Comparison of ENCODE assay signal across 1 cellular context in the genomic region with DNA sequence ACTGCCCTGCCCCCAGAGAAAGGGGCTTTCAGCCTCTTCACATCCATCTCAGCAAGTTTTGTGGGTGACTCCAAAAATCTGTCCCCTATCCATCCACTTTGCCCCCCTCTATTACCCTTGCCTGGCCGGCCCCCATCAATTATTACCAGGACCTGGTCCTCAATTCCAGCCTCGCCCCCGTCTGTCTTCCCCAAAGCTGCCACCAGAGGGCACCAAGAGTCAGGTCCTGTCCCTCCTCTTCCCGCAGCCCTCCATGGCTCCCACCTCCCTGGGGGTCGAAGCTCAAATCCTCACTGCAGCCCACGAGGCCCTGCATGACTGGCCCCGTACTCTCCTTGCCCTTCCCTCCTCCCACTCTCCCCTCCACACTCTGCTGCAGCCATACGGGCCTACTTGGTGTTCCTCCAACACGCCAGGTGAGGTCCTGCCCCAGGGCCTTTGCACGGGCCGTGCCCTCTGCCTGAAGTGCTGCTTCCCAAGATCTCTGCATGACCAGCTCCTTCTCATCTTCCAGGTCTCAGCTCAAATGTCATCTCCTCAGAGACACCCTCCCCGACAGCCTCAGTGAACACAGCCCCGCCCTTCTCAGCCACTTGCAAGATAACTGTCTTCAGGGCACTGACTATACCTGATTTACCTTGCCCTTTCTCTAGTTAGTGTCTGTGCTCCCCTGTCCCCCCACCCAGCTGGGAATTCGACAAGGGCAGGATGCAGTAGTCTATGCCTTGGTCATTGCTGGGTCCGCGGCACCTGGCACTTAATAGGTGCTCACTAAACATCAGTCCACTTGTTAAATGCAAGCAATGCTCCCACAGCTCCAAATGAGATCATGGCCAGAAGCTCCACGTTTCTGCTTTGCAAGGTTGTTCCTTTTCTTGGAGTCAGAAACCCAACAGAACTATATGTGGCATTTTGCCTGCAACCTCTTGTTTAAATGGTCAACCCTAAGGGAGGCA.
TF ChIP-seq lines count a peak whose summit lies in the region.

No MANE protein-coding gene starts in this region.

TF ChIP-seq in HepG2, 621 proteins besides CTCF, POLR2A, EP300 and RAD21 (continued from another document and continues in another):
- TF ChIP-seq GABPA (IDR thresholded peaks at IDR 0.05; ENCODE audit: low read depth, low read length) (no peak), GABPA (CRISPR knock-in tag; IDR thresholded peaks at IDR 0.05; ENCODE audit: low read depth) (no peak), GTF2F1 (IDR thresholded peaks at IDR 0.05; ENCODE audit: low read length) (no peak), ZSCAN20 (CRISPR knock-in tag; IDR thresholded peaks at IDR 0.05; ENCODE audit: borderline replicate concordance) (no peak), POLR2AphosphoS2 (IDR thresholded peaks at IDR 0.05; ENCODE audit: low read depth, low read length) (no peak), ZNF543 (CRISPR knock-in tag; IDR thresholded peaks at IDR 0.05) (no peak; the same call in 1 of the 2 replicates), FOXA3 (CRISPR knock-in tag; IDR thresholded peaks at IDR 0.05) (0 out of 2 replicates have a peak, but pooled peaks have one; percentile 10), NFE2 (CRISPR knock-in tag; IDR thresholded peaks at IDR 0.05) (no peak), NR3C1 (CRISPR knock-in tag; IDR thresholded peaks at IDR 0.05) (no peak), NCOA1 (CRISPR knock-in tag; IDR thresholded peaks at IDR 0.05) (no peak), ZNF619 (CRISPR knock-in tag; IDR thresholded peaks at IDR 0.05) (no peak), ZNF567 (CRISPR knock-in tag; IDR thresholded peaks at IDR 0.05; ENCODE audit: borderline replicate concordance) (no peak), ZNF235 (CRISPR knock-in tag; IDR thresholded peaks at IDR 0.05; ENCODE audit: borderline replicate concordance) (no peak), RORA (CRISPR knock-in tag; IDR thresholded peaks at IDR 0.05) (no peak), ZFAT (CRISPR knock-in tag; conservative IDR thresholded peaks at IDR 0.05) (no peak), SAP130 (CRISPR knock-in tag; IDR thresholded peaks at IDR 0.05; ENCODE audit: low read depth) (no peak), SUZ12 (IDR thresholded peaks at IDR 0.05; ENCODE audit: low read depth, low read length) (no peak), SNAI1 (CRISPR knock-in tag; IDR thresholded peaks at IDR 0.05; ENCODE audit: borderline replicate concordance) (no peak), JDP2 (CRISPR knock-in tag; IDR thresholded peaks at IDR 0.05; ENCODE audit: borderline replicate concordance) (no peak), HDAC2 (CRISPR knock-in tag; IDR thresholded peaks at IDR 0.05) (peak; percentile 75), KLF15 (CRISPR knock-in tag; IDR thresholded peaks at IDR 0.05; ENCODE audit: borderline replicate concordance) (no peak), NONO (IDR thresholded peaks at IDR 0.05) (no peak), NONO (CRISPR knock-in tag; conservative IDR thresholded peaks at IDR 0.05) (peak; percentile 48; the same call in 1 of the 2 replicates), MYC (CRISPR knock-in tag; IDR thresholded peaks at IDR 0.05; ENCODE audit: borderline replicate concordance) (peak; percentile 33; the same call in 1 of the 2 replicates), ZSCAN12 (CRISPR knock-in tag; IDR thresholded peaks at IDR 0.05) (no peak), ZNF160 (CRISPR knock-in tag; IDR thresholded peaks at IDR 0.05) (peak; percentile 71; the same call in 1 of the 2 replicates), ZNF207 (IDR thresholded peaks at IDR 0.05; ENCODE audit: borderline replicate concordance) (0 out of 2 replicates have a peak, but pooled peaks have one; percentile 15), ZBTB7B (CRISPR knock-in tag; IDR thresholded peaks at IDR 0.05) (peak; percentile 62; the same call in 1 of the 2 replicates), MBNL3 (CRISPR knock-in tag; conservative IDR thresholded peaks at IDR 0.05) (no peak), REPIN1 (CRISPR knock-in tag; IDR thresholded peaks at IDR 0.05; ENCODE audit: borderline replicate concordance, low read depth) (no peak; the same call in 1 of the 2 replicates), CBFB (CRISPR knock-in tag; IDR thresholded peaks at IDR 0.05) (no peak), AKAP8 (CRISPR knock-in tag; IDR thresholded peaks at IDR 0.05) (0 out of 2 replicates have a peak, but pooled peaks have one; percentile 82), DPF2 (CRISPR knock-in tag; IDR thresholded peaks at IDR 0.05; ENCODE audit: borderline replicate concordance, low read depth) (no peak), ZFP36 (IDR thresholded peaks at IDR 0.05; ENCODE audit: borderline replicate concordance, low read depth, low read length, partially characterized antibody) (peak; percentile 87), KDM3A (CRISPR knock-in tag; IDR thresholded peaks at IDR 0.05; ENCODE audit: low read depth) (0 out of 2 replicates have a peak, but pooled peaks have one; percentile 14), HHEX (CRISPR knock-in tag; IDR thresholded peaks at IDR 0.05) (no peak), ZNF329 (CRISPR knock-in tag; IDR thresholded peaks at IDR 0.05; ENCODE audit: low read depth) (no peak)
- TF ChIP-seq, protein P1, sequence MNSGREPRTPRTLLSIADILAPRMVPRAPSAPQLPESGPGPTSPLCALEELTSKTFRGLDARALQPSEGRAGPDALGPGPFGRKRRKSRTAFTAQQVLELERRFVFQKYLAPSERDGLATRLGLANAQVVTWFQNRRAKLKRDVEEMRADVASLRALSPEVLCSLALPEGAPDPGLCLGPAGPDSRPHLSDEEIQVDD (CRISPR knock-in tag; IDR thresholded peaks at IDR 0.05; ENCODE audit: borderline replicate concordance) = no peak
- TF ChIP-seq, protein P2, sequence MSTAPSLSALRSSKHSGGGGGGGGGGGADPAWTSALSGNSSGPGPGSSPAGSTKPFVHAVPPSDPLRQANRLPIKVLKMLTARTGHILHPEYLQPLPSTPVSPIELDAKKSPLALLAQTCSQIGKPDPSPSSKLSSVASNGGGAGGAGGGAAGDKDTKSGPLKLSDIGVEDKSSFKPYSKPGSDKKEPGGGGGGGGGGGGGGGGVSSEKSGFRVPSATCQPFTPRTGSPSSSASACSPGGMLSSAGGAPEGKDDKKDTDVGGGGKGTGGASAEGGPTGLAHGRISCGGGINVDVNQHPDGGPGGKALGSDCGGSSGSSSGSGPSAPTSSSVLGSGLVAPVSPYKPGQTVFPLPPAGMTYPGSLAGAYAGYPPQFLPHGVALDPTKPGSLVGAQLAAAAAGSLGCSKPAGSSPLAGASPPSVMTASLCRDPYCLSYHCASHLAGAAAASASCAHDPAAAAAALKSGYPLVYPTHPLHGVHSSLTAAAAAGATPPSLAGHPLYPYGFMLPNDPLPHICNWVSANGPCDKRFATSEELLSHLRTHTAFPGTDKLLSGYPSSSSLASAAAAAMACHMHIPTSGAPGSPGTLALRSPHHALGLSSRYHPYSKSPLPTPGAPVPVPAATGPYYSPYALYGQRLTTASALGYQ (CRISPR knock-in tag; IDR thresholded peaks at IDR 0.05) = no peak
- TF ChIP-seq, protein P3, sequence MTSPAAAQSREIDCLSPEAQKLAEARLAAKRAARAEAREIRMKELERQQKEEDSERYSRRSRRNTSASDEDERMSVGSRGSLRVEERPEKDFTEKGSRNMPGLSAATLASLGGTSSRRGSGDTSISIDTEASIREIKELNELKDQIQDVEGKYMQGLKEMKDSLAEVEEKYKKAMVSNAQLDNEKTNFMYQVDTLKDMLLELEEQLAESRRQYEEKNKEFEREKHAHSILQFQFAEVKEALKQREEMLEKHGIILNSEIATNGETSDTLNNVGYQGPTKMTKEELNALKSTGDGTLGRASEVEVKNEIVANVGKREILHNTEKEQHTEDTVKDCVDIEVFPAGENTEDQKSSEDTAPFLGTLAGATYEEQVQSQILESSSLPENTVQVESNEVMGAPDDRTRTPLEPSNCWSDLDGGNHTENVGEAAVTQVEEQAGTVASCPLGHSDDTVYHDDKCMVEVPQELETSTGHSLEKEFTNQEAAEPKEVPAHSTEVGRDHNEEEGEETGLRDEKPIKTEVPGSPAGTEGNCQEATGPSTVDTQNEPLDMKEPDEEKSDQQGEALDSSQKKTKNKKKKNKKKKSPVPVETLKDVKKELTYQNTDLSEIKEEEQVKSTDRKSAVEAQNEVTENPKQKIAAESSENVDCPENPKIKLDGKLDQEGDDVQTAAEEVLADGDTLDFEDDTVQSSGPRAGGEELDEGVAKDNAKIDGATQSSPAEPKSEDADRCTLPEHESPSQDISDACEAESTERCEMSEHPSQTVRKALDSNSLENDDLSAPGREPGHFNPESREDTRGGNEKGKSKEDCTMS (CRISPR knock-in tag; conservative IDR thresholded peaks at IDR 0.05) = no peak
- TF ChIP-seq, protein P4, sequence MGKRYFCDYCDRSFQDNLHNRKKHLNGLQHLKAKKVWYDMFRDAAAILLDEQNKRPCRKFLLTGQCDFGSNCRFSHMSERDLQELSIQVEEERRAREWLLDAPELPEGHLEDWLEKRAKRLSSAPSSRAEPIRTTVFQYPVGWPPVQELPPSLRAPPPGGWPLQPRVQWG (CRISPR knock-in tag; IDR thresholded peaks at IDR 0.05; ENCODE audit: borderline replicate concordance, low read depth) = no peak
- TF ChIP-seq, protein P5, sequence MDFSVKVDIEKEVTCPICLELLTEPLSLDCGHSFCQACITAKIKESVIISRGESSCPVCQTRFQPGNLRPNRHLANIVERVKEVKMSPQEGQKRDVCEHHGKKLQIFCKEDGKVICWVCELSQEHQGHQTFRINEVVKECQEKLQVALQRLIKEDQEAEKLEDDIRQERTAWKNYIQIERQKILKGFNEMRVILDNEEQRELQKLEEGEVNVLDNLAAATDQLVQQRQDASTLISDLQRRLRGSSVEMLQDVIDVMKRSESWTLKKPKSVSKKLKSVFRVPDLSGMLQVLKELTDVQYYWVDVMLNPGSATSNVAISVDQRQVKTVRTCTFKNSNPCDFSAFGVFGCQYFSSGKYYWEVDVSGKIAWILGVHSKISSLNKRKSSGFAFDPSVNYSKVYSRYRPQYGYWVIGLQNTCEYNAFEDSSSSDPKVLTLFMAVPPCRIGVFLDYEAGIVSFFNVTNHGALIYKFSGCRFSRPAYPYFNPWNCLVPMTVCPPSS (IDR thresholded peaks at IDR 0.05) = no peak
- TF ChIP-seq, protein P6, sequence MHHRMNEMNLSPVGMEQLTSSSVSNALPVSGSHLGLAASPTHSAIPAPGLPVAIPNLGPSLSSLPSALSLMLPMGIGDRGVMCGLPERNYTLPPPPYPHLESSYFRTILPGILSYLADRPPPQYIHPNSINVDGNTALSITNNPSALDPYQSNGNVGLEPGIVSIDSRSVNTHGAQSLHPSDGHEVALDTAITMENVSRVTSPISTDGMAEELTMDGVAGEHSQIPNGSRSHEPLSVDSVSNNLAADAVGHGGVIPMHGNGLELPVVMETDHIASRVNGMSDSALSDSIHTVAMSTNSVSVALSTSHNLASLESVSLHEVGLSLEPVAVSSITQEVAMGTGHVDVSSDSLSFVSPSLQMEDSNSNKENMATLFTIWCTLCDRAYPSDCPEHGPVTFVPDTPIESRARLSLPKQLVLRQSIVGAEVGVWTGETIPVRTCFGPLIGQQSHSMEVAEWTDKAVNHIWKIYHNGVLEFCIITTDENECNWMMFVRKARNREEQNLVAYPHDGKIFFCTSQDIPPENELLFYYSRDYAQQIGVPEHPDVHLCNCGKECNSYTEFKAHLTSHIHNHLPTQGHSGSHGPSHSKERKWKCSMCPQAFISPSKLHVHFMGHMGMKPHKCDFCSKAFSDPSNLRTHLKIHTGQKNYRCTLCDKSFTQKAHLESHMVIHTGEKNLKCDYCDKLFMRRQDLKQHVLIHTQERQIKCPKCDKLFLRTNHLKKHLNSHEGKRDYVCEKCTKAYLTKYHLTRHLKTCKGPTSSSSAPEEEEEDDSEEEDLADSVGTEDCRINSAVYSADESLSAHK (CRISPR knock-in tag; IDR thresholded peaks at IDR 0.05; ENCODE audit: borderline replicate concordance) = no peak
- TF ChIP-seq, protein P7, sequence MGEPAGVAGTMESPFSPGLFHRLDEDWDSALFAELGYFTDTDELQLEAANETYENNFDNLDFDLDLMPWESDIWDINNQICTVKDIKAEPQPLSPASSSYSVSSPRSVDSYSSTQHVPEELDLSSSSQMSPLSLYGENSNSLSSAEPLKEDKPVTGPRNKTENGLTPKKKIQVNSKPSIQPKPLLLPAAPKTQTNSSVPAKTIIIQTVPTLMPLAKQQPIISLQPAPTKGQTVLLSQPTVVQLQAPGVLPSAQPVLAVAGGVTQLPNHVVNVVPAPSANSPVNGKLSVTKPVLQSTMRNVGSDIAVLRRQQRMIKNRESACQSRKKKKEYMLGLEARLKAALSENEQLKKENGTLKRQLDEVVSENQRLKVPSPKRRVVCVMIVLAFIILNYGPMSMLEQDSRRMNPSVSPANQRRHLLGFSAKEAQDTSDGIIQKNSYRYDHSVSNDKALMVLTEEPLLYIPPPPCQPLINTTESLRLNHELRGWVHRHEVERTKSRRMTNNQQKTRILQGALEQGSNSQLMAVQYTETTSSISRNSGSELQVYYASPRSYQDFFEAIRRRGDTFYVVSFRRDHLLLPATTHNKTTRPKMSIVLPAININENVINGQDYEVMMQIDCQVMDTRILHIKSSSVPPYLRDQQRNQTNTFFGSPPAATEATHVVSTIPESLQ (CRISPR knock-in tag; conservative IDR thresholded peaks at IDR 0.05) = no peak
